13 cellular contexts compared by ENCODE assay signal in genomic region chr22:25282671-25283561, GRCh38.
A peak's percentile ranks its signal among the peaks of the same experiment; 100 is the strongest.
DNase-seq lines count a peak whose midpoint lies in the region; ATAC-seq, FAIRE-seq and TF ChIP-seq lines count a peak whose summit lies in the region.
"Had no signal": no experiment of that assay in that cellular context is flagged by ENCODE, and none has a peak within 500 bp of the region (broad histone marks: within the 10 kb centered on the region; RNA-seq: fewer than 3 reads in every experiment).

No MANE protein-coding gene starts in this region.

- H3K27ac ChIP-seq in HL-60 (replicated peaks): peak overlapping the region; percentile 71
- H3K27ac ChIP-seq in naive thymus-derived CD4-positive, alpha-beta T cell (ENCODE audit: low read depth, low read length): no peak overlapping the region
- H3K27ac ChIP-seq: left lung had no signal

- POLR2A ChIA-PET in naive thymus-derived CD4-positive, alpha-beta T cell (lab: Charles Lee): interaction anchor here (0.6 kb wide), 1 partner anchor 106 kb away, joined by 3 read pairs; no protein-coding TSS in a partner anchor

- peaks cover 2% of the 10 kb centered on the region for H3K36me3 Mint-ChIP-seq in chondrocyte (ENCODE audit: low read depth)
- H3K36me3 Mint-ChIP-seq in naive thymus-derived CD4-positive, alpha-beta T cell: peaks cover 0 to 4% (median 0%) of the 10 kb centered on the region in 5 donors
- H3K36me3 Mint-ChIP-seq: CD8-positive, alpha-beta T cell had no signal

- H3K4me1 ChIP-seq in naive thymus-derived CD4-positive, alpha-beta T cell (ENCODE audit: control insufficient read depth in 2 of 2, insufficient read depth in 2 of 2, low read length in 2 of 2): no peaks in the 10 kb centered on the region

- intact Hi-C loops in naive thymus-derived CD4-positive, alpha-beta T cell (cut with micrococcal nuclease): no loop called here

- H3K4me3 Mint-ChIP-seq in chondrocyte (ENCODE audit: unreplicated experiment): peak overlapping the region; percentile 23
- H3K4me3 Mint-ChIP-seq in naive thymus-derived CD4-positive, alpha-beta T cell: peak overlapping the region in 8 of 10 donors; percentile 20 to 79 (median 46)

- H3K36me3 ChIP-seq in naive thymus-derived CD4-positive, alpha-beta T cell (ENCODE audit: control insufficient read depth in 2 of 3, insufficient read depth in 3 of 3, low read length in 3 of 3): no peaks in the 10 kb centered on the region
- H3K36me3 ChIP-seq: left lung, MG63 had no signal

- peak overlapping the region; percentile 63 for H3K4me3 ChIP-seq in HL-60 (replicated peaks; ENCODE audit: insufficient read depth, low read length)
- no peak overlapping the region for H3K4me3 ChIP-seq in naive thymus-derived CD4-positive, alpha-beta T cell (ENCODE audit: low read length)
- H3K4me3 ChIP-seq: left lung, MG63 had no signal

- H3K9me3 ChIP-seq in naive thymus-derived CD4-positive, alpha-beta T cell (ENCODE audit: control insufficient read depth in 2 of 3, low read length in 3 of 3): no peaks in the 10 kb centered on the region
- H3K9me3 ChIP-seq: left lung, MG63 had no signal

- no peak for TF ChIP-seq CTCF in D721Med (IDR thresholded peaks at IDR 0.05; ENCODE audit: insufficient read depth, missing control alignments)
- TF ChIP-seq CTCF in HL-60 (IDR thresholded peaks at IDR 0.05; ENCODE audit: insufficient read depth, low read length): no peak
- no peak for TF ChIP-seq CTCF in chondrocyte (IDR thresholded peaks at IDR 0.05)

- no peak for FAIRE-seq in D721Med (lab: Jason Lieb, UNC)

- CTCF ChIA-PET in naive thymus-derived CD4-positive, alpha-beta T cell (lab: Charles Lee): no interaction called here

- H3K27ac Mint-ChIP-seq in chondrocyte (ENCODE audit: unreplicated experiment): no peak overlapping the region
- H3K27ac Mint-ChIP-seq in naive thymus-derived CD4-positive, alpha-beta T cell: no peak overlapping the region
- H3K27ac Mint-ChIP-seq: CD8-positive, alpha-beta T cell had no signal

- H3K27me3 Mint-ChIP-seq in chondrocyte (ENCODE audit: low read depth): peaks cover 65% of the 10 kb centered on the region
- peaks cover 54 to 69% (median 65%) of the 10 kb centered on the region in 5 donors for H3K27me3 Mint-ChIP-seq in naive thymus-derived CD4-positive, alpha-beta T cell

- peaks cover 7% of the 10 kb centered on the region for H3K4me1 Mint-ChIP-seq in chondrocyte (ENCODE audit: low read depth)
- H3K4me1 Mint-ChIP-seq in naive thymus-derived CD4-positive, alpha-beta T cell: peaks cover 3 to 23% (median 13%) of the 10 kb centered on the region in 7 donors

- peak; percentile 23 for DNase-seq in D721Med (ENCODE audit: insufficient read length, low spot score)
- peak; percentile 13 for DNase-seq in HL-60 (ENCODE audit: low read depth in 1 of 2, low spot score in 1 of 2)
- no peak for DNase-seq in chondrocyte (ENCODE audit: low spot score)
- DNase-seq in naive thymus-derived CD4-positive, alpha-beta T cell: no peak
- no peak for DNase-seq in NCI-H128 (lab: John Stamatoyannopoulos, UW; ENCODE audit: unreplicated experiment)
- no peak for DNase-seq in dermis blood vessel endothelial cell
- DNase-seq in stimulated activated CD8-positive, alpha-beta memory T cell treated with anti-CD3 and anti-CD28 coated beads, Interleukin-4, amount 100 ng/mL, for 48 hours: no peak
- DNase-seq: CD8-positive, alpha-beta T cell; MG63; NCI-H524 treated with DMSO at 0.1 percent for 48 hours had no signal

- ATAC-seq in naive thymus-derived CD4-positive, alpha-beta T cell: no peak
- ATAC-seq in HG02981 (IDR thresholded peaks at IDR 0.05; ENCODE audit: unreplicated experiment): no peak
- ATAC-seq: CD8-positive, alpha-beta T cell; esophagus mucosa; left lung had no signal

- peaks cover 15% of the 10 kb centered on the region for H3K27me3 ChIP-seq in HL-60 (ENCODE audit: insufficient read depth, poor library complexity, severe bottlenecking)
- H3K27me3 ChIP-seq in naive thymus-derived CD4-positive, alpha-beta T cell (ENCODE audit: control insufficient read depth in 2 of 2, insufficient read depth in 2 of 2, low read length in 2 of 2): peaks cover 0 to 5% of the 10 kb centered on the region in 2 donors

- H3K9me3 Mint-ChIP-seq in chondrocyte (ENCODE audit: low read depth): no peaks in the 10 kb centered on the region
- H3K9me3 Mint-ChIP-seq in naive thymus-derived CD4-positive, alpha-beta T cell: peaks cover 0 to 2% (median 0%) of the 10 kb centered on the region in 11 donors
- H3K9me3 Mint-ChIP-seq: CD8-positive, alpha-beta T cell had no signal

Comparison
In these comparisons a context has a peak if more than half of its experiments do, and no peak if none do; other contexts are left out.
1. DNase-seq: peak in D721Med (single experiment) and HL-60 (2 of 2); none in chondrocyte (single experiment), naive thymus-derived CD4-positive, alpha-beta T cell (0 of 9), NCI-H128 (single experiment), dermis blood vessel endothelial cell (single experiment) and stimulated activated CD8-positive, alpha-beta memory T cell treated with anti-CD3 and anti-CD28 coated beads, Interleukin-4, amount 100 ng/mL, for 48 hours (single experiment).